Comparison of ENCODE assay signal across 8 cellular contexts in genomic region chr9:37027582-37028424, GRCh38. TPM values are rescaled to one million over a fixed set of nuclear protein-coding genes. Genes with fewer than 3 reads are reported as not detected.
DNase-seq lines count a peak whose midpoint lies in the region; ATAC-seq and TF ChIP-seq lines count a peak whose summit lies in the region.

No MANE protein-coding gene starts in this region.

- H3K9me3 Mint-ChIP-seq in Caco-2 (ENCODE audit: unreplicated experiment) = no peaks in the 10 kb centered on the region
- H3K9me3 Mint-ChIP-seq in naive B cell = peaks cover 0 to 2% (median 0%) of the 10 kb centered on the region in 7 donors

- no peaks in the 10 kb centered on the region for H3K9me3 ChIP-seq in Caco-2

- H3K4me1 ChIP-seq in Caco-2 = peaks cover 5% of the 10 kb centered on the region; the same call in 1 of the 2 replicates

- POLR2A ChIA-PET in Caco-2 (lab: Charles Lee) = interaction anchor here (0.5 to 0.6 kb wide), 7 partner anchors 43 to 693 kb away, joined by 3 to 7 read pairs (median 4); no protein-coding TSS in a partner anchor

- H3K27ac Mint-ChIP-seq in Caco-2 (ENCODE audit: unreplicated experiment) (peak overlapping the region; percentile 23), naive B cell (peak overlapping the region; percentile 92 to 99 (median 96))

- ATAC-seq in naive B cell (ENCODE audit: low read depth in 2 of 2) = peak; percentile 89 to 90

- H3K27me3 ChIP-seq in Caco-2 (replicated peaks; ENCODE audit: control insufficient read depth, insufficient read depth, low read length) = no peaks in the 10 kb centered on the region; the same call in 1 of the 2 replicates

- peak; percentile 98 for DNase-seq in Caco-2
- peak; percentile 99 for DNase-seq in GM20000 (ENCODE audit: low spot score)
- peak; percentile 94 for DNase-seq in HPDE6-E6E7 (ENCODE audit: extremely low spot score)
- peak; percentile 58 to 77 for DNase-seq in NOMO-1 (lab: John Stamatoyannopoulos, UW; ENCODE audit: unreplicated experiment in 2 of 2)
- DNase-seq in activated CD8-positive, alpha-beta memory T cell treated with anti-CD3 and anti-CD28 coated beads, Interleukin-2, amount 50 U/mL, for 48 hours = peak; percentile 94
- DNase-seq in epithelial cell of proximal tubule (ENCODE audit: low read depth) = peak; percentile 30
- peak; percentile 99 for DNase-seq in naive B cell
- peak; percentile 84 to 92 for DNase-seq in stimulated activated CD8-positive, alpha-beta memory T cell treated with anti-CD3 and anti-CD28 coated beads, Interleukin-7, amount 100 ng/mL, for 48 hours (ENCODE audit: extremely low read depth in 1 of 2, low read depth in 1 of 2)

- CTCF ChIA-PET in Caco-2 (lab: Charles Lee) = interaction anchor here (0.6 to 1.6 kb wide), 7 partner anchors 13 to 837 kb away, joined by 3 to 7 read pairs (median 4); partner anchors contain the start of gene CLTA

- H3K36me3 ChIP-seq in Caco-2 (ENCODE audit: control insufficient read depth, insufficient read depth, low read length) = no peaks in the 10 kb centered on the region

- no TSS peak for BruUV-seq in Caco-2 (replicated peaks; lab: Mats Ljungman, UMichigan)

- intact Hi-C loops in Caco-2 (cut with micrococcal nuclease; ENCODE audit: unreplicated experiment) = loop anchor here (1.0 to 2.0 kb wide), 2 partner anchors 51 to 160 kb away; no protein-coding TSS in a partner anchor

- peaks cover 19% of the 10 kb centered on the region for H3K27me3 Mint-ChIP-seq in Caco-2 (ENCODE audit: insufficient read depth, unreplicated experiment)
- H3K27me3 Mint-ChIP-seq in naive B cell = no peaks in the 10 kb centered on the region

- peak overlapping the region; percentile 78 for H3K4me3 Mint-ChIP-seq in Caco-2 (ENCODE audit: unreplicated experiment)
- peak overlapping the region; percentile 96 to 100 (median 97) for H3K4me3 Mint-ChIP-seq in naive B cell

- TF ChIP-seq CTCF in Caco-2 (IDR thresholded peaks at IDR 0.05; ENCODE audit: insufficient read depth in 1 of 2, low read depth in 1 of 2, low read length in 1 of 2, severe bottlenecking in 1 of 2, unreplicated experiment in 1 of 2) (no peak), GM20000 (IDR thresholded peaks at IDR 0.05; ENCODE audit: extremely low read depth, missing control alignments) (no peak), epithelial cell of proximal tubule (conservative IDR thresholded peaks at IDR 0.05; ENCODE audit: low read depth, low read length) (no peak)

- H3K36me3 Mint-ChIP-seq in Caco-2 (ENCODE audit: insufficient read depth, unreplicated experiment) (no peaks in the 10 kb centered on the region), naive B cell (peaks cover 5 to 21% of the 10 kb centered on the region in 2 donors)

- H3K4me1 Mint-ChIP-seq in Caco-2 (ENCODE audit: low read depth, unreplicated experiment) = no peaks in the 10 kb centered on the region
- H3K4me1 Mint-ChIP-seq in naive B cell = peaks cover 78 to 81% (median 79%) of the 10 kb centered on the region in 3 donors

- H3K4me3 ChIP-seq in Caco-2 (ENCODE audit: low read depth, low read length) (peak overlapping the region; percentile 28), epithelial cell of proximal tubule (ENCODE audit: low read depth, low read length) (peak overlapping the region; percentile 11)

RNA-seq across cellular contexts. Expression of gene PAX5, which starts 6.3 kb away (rescaled TPM):
- 0.16 TPM in 1 of 2 replicates, not detected in the other for total RNA-seq in Caco-2 (2022)
- total RNA-seq in epithelial cell of proximal tubule = under 0.01 TPM in 1 of 2 replicates, not detected in the other
- polyA plus RNA-seq in naive B cell (ENCODE audit: low read depth in 6 of 6) = 10 to 100 TPM; 17.1 to 83.5 (median 45.3) TPM

Comparison
In these comparisons a context has a peak if more than half of its experiments do, and no peak if none do; other contexts are left out.
1. Peak in every context shown above with its lines: DNase-seq, ATAC-seq and H3K4me3 ChIP-seq.
2. DNase-seq: peak in every context shown above with its lines; median percentile 99 in GM20000; 99 in naive B cell; 98 in Caco-2; 94 in HPDE6-E6E7; 94 in activated CD8-positive, alpha-beta memory T cell treated with anti-CD3 and anti-CD28 coated beads, Interleukin-2, amount 50 U/mL, for 48 hours; 88 in stimulated activated CD8-positive, alpha-beta memory T cell treated with anti-CD3 and anti-CD28 coated beads, Interleukin-7, amount 100 ng/mL, for 48 hours; 68 in NOMO-1; 30 in epithelial cell of proximal tubule.